Comparison of ENCODE assay signal across 29 cellular contexts in the genomic region with DNA sequence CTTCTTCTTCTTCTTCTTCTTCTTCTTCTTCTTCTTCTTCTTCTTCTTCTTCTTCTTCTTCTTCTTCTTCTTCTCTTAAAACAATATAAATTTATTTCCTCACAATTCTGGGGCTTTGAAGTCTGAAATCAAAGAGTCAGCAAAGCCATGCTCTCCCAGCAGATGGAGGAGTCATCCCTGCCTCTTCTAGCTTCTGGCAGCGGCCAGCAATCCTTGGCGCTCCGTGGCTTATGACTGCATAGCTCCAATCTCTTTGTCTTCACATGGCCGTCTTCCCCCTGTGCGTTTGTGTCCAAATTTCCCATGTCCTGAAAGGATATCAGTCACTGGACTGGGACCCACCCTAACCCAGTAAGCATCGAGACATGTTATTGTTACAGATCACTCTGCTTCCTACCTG. TPM values are rescaled to one million over a fixed set of nuclear protein-coding genes. Genes with fewer than 3 reads are reported as not detected.
"Had no signal": no experiment of that assay in that cellular context is flagged by ENCODE, and none has a peak within 500 bp of the region (broad histone marks: within the 10 kb centered on the region; RNA-seq: fewer than 3 reads in every experiment).

No MANE protein-coding gene starts in this region.

- DNase-seq: activated B cell treated with CpG ODN at 0.5 μM for 24 hours; activated CD4-positive, alpha-beta memory T cell treated with anti-CD3 and anti-CD28 coated beads for 36 hours; activated CD4-positive, alpha-beta T cell treated with anti-CD3 and anti-CD28 coated beads for 4 hours; activated CD4-positive, alpha-beta T cell treated with anti-CD3 and anti-CD28 coated beads, Interleukin-2, amount 10 ng/mL, durations not matched to agents 24 days and 14 days; activated CD4-positive, alpha-beta T cell treated with anti-CD3 and anti-CD28 coated beads, Interleukin-2, amount 50 U/mL, for 1 hour; activated CD4-positive, alpha-beta T cell treated with anti-CD3 and anti-CD28 coated beads, Interleukin-2, amount 50 U/mL, for 4 hours; activated CD4-positive, CD25-positive, alpha-beta regulatory T cell treated with anti-CD3 and anti-CD28 coated beads, Interleukin-2, amount 50 U/mL, for 72 hours; activated CD8-positive, alpha-beta memory T cell treated with anti-CD3 and anti-CD28 coated beads, Interleukin-2, amount 50 U/mL, for 4 hours; activated CD8-positive, alpha-beta T cell treated with anti-CD3 and anti-CD28 coated beads for 36 hours; activated effector memory CD4-positive, alpha-beta T cell treated with Interleukin-2 at 50 U/mL for 16 hours; activated gamma-delta T cell; activated naive CD4-positive, alpha-beta T cell treated with anti-CD3 and anti-CD28 coated beads, Interleukin-2, amount 10 ng/mL, durations not matched to agents 7 days and 5 days; activated naive CD4-positive, alpha-beta T cell treated with Interleukin-2 at 50 U/mL for 16 hours; activated naive CD8-positive, alpha-beta T cell treated with anti-CD3 and anti-CD28 coated beads, Interleukin-2, amount 10 ng/mL, durations not matched to agents 7 days and 5 days; activated naive CD8-positive, alpha-beta T cell treated with anti-CD3 and anti-CD28 coated beads, Interleukin-2, amount 50 U/mL, for 24 hours; activated T-cell treated with anti-CD3 and anti-CD28 coated beads for 4 hours; activated T-cell treated with anti-CD3 and anti-CD28 coated beads, Interleukin-2, amount 50 U/mL, for 24 hours; activated T-cell treated with anti-CD3 and anti-CD28 coated beads, Interleukin-2, amount 50 U/mL, for 48 hours; amygdala; anterior cingulate cortex; colonic mucosa; T-helper 1 cell; T-helper 2 cell; T-helper 9 cell had no signal

- H3K36me3 ChIP-seq: ascending aorta, cardiac muscle cell, colonic mucosa had no signal

- H3K4me3 ChIP-seq: ascending aorta, cardiac muscle cell, colonic mucosa had no signal

- H3K9me3 ChIP-seq: ascending aorta, colonic mucosa had no signal

- H3K27me3 ChIP-seq: ascending aorta, colonic mucosa had no signal

RNA-seq across cellular contexts. Expression of a gene that starts 22.9 kb away (rescaled TPM):
- total RNA-seq: activated CD4-positive, alpha-beta memory T cell treated with anti-CD3 and anti-CD28 coated beads for 36 hours; activated CD4-positive, alpha-beta T cell treated with anti-CD3 and anti-CD28 coated beads, Interleukin-2, amount 10 ng/mL, durations not matched to agents 24 days and 14 days; activated CD8-positive, alpha-beta memory T cell treated with anti-CD3 and anti-CD28 coated beads for 36 hours; activated CD8-positive, alpha-beta T cell treated with anti-CD3 and anti-CD28 coated beads for 36 hours; activated naive CD8-positive, alpha-beta T cell treated with anti-CD3 and anti-CD28 coated beads, Interleukin-2, amount 10 ng/mL, durations not matched to agents 7 days and 5 days; activated T-helper 2 cell treated with anti-CD3 and anti-CD28 coated beads, Interferon-gamma antibody, Interleukin-2, Interleukin-4, amounts not matched to agents 10 μg/mL and 5 μg/mL and 100 μg/mL, durations not matched to agents 14 hours and 24 hours and 36 hours; ascending aorta; bronchial epithelial cell had no signal
- polyA plus RNA-seq: cardiac muscle cell had no signal
